In genomic region chr7:89681448-89681847, GRCh38 we compare ENCODE assay signal across 28 cellular contexts.
"Had no signal": no experiment of that assay in that cellular context is flagged by ENCODE, and none has a peak within 500 bp of the region (broad histone marks: within the 10 kb centered on the region; RNA-seq: fewer than 3 reads in every experiment).

No MANE protein-coding gene starts in this region.

- H3K27ac ChIP-seq: coronary artery, esophagus squamous epithelium, left ventricle myocardium inferior, lower lobe of right lung, neutrophil, parathyroid adenoma, suprapubic skin, transverse colon, upper lobe of right lung, vagina had no signal

- H3K9me3 ChIP-seq: esophagus squamous epithelium, lower lobe of right lung, neutrophil, suprapubic skin, transverse colon, upper lobe of right lung, vagina had no signal

- H3K36me3 ChIP-seq: esophagus squamous epithelium, left ventricle myocardium inferior, lower lobe of right lung, neutrophil, suprapubic skin, transverse colon, upper lobe of right lung, vagina had no signal

- ATAC-seq: left colon; lower lobe of right lung; natural killer cell treated with Interleukin-12 subunit alpha and Interleukin-12 subunit beta and Interleukin-15 and Interleukin-18, amount 100 ng/mL, for 72 hours; right cardiac atrium; stimulated activated naive CD8-positive, alpha-beta T cell treated with anti-CD3 and anti-CD28 coated beads, Interleukin-15, amount 100 ng/mL, for 72 hours; upper lobe of right lung had no signal

- H3K4me3 ChIP-seq: coronary artery, esophagus squamous epithelium, left ventricle myocardium inferior, lower lobe of right lung, suprapubic skin, transverse colon, upper lobe of right lung, vagina had no signal

- DNase-seq: dermis blood vessel endothelial cell; effector memory CD4-positive, alpha-beta T cell; erythroblast; esophagus squamous epithelium; hypothalamus; immature natural killer cell; islet precursor cell; kidney glomerular epithelial cell; left colon; left ventricle myocardium inferior; lower lobe of right lung; naive B cell; right cardiac atrium; small intestine; stimulated activated CD4-positive, alpha-beta T cell treated with anti-CD3 and anti-CD28 coated beads, Interleukin-12 subunit alpha, Interleukin-12 subunit beta, amount 100 ng/mL, for 4 hours; stimulated activated CD4-positive, alpha-beta T cell treated with anti-CD3 and anti-CD28 coated beads, Interleukin-1b, Interleukin-23, amount 100 ng/mL, for 48 hours; stimulated activated CD4-positive, alpha-beta T cell treated with anti-CD3 and anti-CD28 coated beads, Interleukin-4, amount 100 ng/mL, for 1 hour; stimulated activated CD8-positive, alpha-beta memory T cell treated with anti-CD3 and anti-CD28 coated beads, Interleukin-4, amount 100 ng/mL, for 48 hours; stimulated activated naive CD4-positive, alpha-beta T cell; stimulated activated naive CD8-positive, alpha-beta T cell treated with anti-CD3 and anti-CD28 coated beads, Interleukin-15, amount 100 ng/mL, for 72 hours; transverse colon; upper lobe of right lung had no signal

- H3K9ac ChIP-seq: parathyroid adenoma had no signal

- H3K4me1 ChIP-seq: esophagus squamous epithelium, left ventricle myocardium inferior, lower lobe of right lung, parathyroid adenoma, suprapubic skin, transverse colon, upper lobe of right lung, vagina had no signal

- H3K27me3 ChIP-seq: esophagus squamous epithelium, neutrophil, suprapubic skin, transverse colon, upper lobe of right lung, vagina had no signal

- H3K79me2 ChIP-seq: parathyroid adenoma had no signal

- H2AFZ ChIP-seq: parathyroid adenoma had no signal
